2 cellular contexts compared by ENCODE assay signal in genomic region chr5:160185954-160186353, GRCh38.
TF ChIP-seq lines count a peak whose summit lies in the region.

No MANE protein-coding gene starts in this region.

TF ChIP-seq in GM23338, 12 proteins besides CTCF, POLR2A, EP300 and RAD21:
- TF ChIP-seq JUNB (IDR thresholded peaks at IDR 0.05; ENCODE audit: unreplicated experiment) (no peak), POLR2AphosphoS5 (IDR thresholded peaks at IDR 0.05; ENCODE audit: low read depth) (no peak)

TF ChIP-seq in GM12878, 131 proteins besides CTCF, POLR2A, EP300 and RAD21:
- no peak for TF ChIP-seq ZNF217 (IDR thresholded peaks at IDR 0.05)
- TF ChIP-seq RFX5 (IDR thresholded peaks at IDR 0.05; ENCODE audit: low read depth, low read length) = no peak
- TF ChIP-seq MAX (IDR thresholded peaks at IDR 0.05; ENCODE audit: low read depth, low read length) = no peak
- no peak for TF ChIP-seq YY1 (IDR thresholded peaks at IDR 0.05; ENCODE audit: low read depth, low read length)
- no peak for TF ChIP-seq ASH2L (IDR thresholded peaks at IDR 0.05; ENCODE audit: borderline replicate concordance, low read depth)
- TF ChIP-seq FOXM1 (IDR thresholded peaks at IDR 0.05; ENCODE audit: low read depth, low read length) = no peak
- TF ChIP-seq SMC3 (IDR thresholded peaks at IDR 0.05; ENCODE audit: borderline replicate concordance, low read length) = no peak
- TF ChIP-seq MTA2 (IDR thresholded peaks at IDR 0.05; ENCODE audit: low read depth) = no peak
- TF ChIP-seq, protein P1, sequence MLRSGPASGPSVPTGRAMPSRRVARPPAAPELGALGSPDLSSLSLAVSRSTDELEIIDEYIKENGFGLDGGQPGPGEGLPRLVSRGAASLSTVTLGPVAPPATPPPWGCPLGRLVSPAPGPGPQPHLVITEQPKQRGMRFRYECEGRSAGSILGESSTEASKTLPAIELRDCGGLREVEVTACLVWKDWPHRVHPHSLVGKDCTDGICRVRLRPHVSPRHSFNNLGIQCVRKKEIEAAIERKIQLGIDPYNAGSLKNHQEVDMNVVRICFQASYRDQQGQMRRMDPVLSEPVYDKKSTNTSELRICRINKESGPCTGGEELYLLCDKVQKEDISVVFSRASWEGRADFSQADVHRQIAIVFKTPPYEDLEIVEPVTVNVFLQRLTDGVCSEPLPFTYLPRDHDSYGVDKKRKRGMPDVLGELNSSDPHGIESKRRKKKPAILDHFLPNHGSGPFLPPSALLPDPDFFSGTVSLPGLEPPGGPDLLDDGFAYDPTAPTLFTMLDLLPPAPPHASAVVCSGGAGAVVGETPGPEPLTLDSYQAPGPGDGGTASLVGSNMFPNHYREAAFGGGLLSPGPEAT (IDR thresholded peaks at IDR 0.05; ENCODE audit: low read depth) = no peak
- TF ChIP-seq JUND (IDR thresholded peaks at IDR 0.05; ENCODE audit: low read depth, low read length) = no peak
- TF ChIP-seq, protein P2, sequence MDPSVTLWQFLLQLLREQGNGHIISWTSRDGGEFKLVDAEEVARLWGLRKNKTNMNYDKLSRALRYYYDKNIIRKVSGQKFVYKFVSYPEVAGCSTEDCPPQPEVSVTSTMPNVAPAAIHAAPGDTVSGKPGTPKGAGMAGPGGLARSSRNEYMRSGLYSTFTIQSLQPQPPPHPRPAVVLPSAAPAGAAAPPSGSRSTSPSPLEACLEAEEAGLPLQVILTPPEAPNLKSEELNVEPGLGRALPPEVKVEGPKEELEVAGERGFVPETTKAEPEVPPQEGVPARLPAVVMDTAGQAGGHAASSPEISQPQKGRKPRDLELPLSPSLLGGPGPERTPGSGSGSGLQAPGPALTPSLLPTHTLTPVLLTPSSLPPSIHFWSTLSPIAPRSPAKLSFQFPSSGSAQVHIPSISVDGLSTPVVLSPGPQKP (IDR thresholded peaks at IDR 0.05; ENCODE audit: low read depth, low read length) = no peak
- no peak for TF ChIP-seq TAF1 (IDR thresholded peaks at IDR 0.05; ENCODE audit: borderline replicate concordance, low read depth, low read length)
- no peak for TF ChIP-seq CEBPB (IDR thresholded peaks at IDR 0.05; ENCODE audit: borderline replicate concordance in 1 of 2, low read depth in 2 of 2, low read length in 2 of 2)
- TF ChIP-seq EED (IDR thresholded peaks at IDR 0.05; ENCODE audit: low read depth) = no peak
- no peak for TF ChIP-seq SIN3A (IDR thresholded peaks at IDR 0.05; ENCODE audit: low read depth, low read length)
- no peak for TF ChIP-seq MEF2B (IDR thresholded peaks at IDR 0.05; ENCODE audit: partially characterized antibody, poor library complexity, severe bottlenecking)
- TF ChIP-seq TARDBP (IDR thresholded peaks at IDR 0.05; ENCODE audit: borderline replicate concordance) = no peak
